26 cellular contexts compared by ENCODE assay signal in genomic region chr21:35579520-35580293, GRCh38.
DNase-seq lines count a peak whose midpoint lies in the region; ATAC-seq and TF ChIP-seq lines count a peak whose summit lies in the region.
"Had no signal": no experiment of that assay in that cellular context is flagged by ENCODE, and none has a peak within 500 bp of the region (broad histone marks: within the 10 kb centered on the region; RNA-seq: fewer than 3 reads in every experiment).

No MANE protein-coding gene starts in this region.

- CTCF ChIA-PET in OCI-LY7 (lab: Charles Lee; ENCODE audit: unreplicated experiment), result no interaction called here

- H3K4me1 Mint-ChIP-seq in activated naive CD8-positive, alpha-beta T cell (ENCODE audit: low read depth), result peaks cover 13% of the 10 kb centered on the region
- peaks cover 17% of the 10 kb centered on the region for H3K4me1 Mint-ChIP-seq in activated naive CD8-positive, alpha-beta T cell treated with anti-CD3 and anti-CD28 coated beads for 36 hours
- H3K4me1 Mint-ChIP-seq in activated naive CD8-positive, alpha-beta T cell treated with anti-CD3 and anti-CD28 coated beads, Interleukin-2, amount 50 U/mL, for 24 hours, result peaks cover 19% of the 10 kb centered on the region
- H3K4me1 Mint-ChIP-seq: brain had no signal

- no peak overlapping the region for H2AFZ ChIP-seq in OCI-LY7 (ENCODE audit: low read length)

- no peak for DNase-seq in activated naive CD8-positive, alpha-beta T cell treated with anti-CD3 and anti-CD28 coated beads for 36 hours
- no peak for DNase-seq in activated naive CD8-positive, alpha-beta T cell treated with anti-CD3 and anti-CD28 coated beads, Interleukin-2, amount 50 U/mL, for 24 hours
- DNase-seq in fibroblast of mammary gland (ENCODE audit: low read depth) (peak; percentile 68), OCI-LY7 (ENCODE audit: low spot score) (no peak), SHP77 treated with DMSO at 0.1 percent for 48 hours (lab: John Stamatoyannopoulos, UW) (no peak), NCI-H748 treated with DMSO at 0.1 percent for 48 hours (lab: John Stamatoyannopoulos, UW) (no peak)
- DNase-seq: activated B cell treated with CpG ODN at 0.5 μM for 24 hours; adrenal gland; Calu3; DND-41; heart left ventricle; KG1; kidney; midbrain; naive thymus-derived CD4-positive, alpha-beta T cell; NCI-H1436; NCI-H2081 treated with DMSO at 0.1 percent for 48 hours; NCI-H226; occipital lobe; upper lobe of left lung had no signal

- no TSS peak for BruUV-seq in OCI-LY7 (replicated peaks; lab: Mats Ljungman, UMichigan)

- H4K20me1 ChIP-seq in OCI-LY7 (ENCODE audit: insufficient read depth, low read length), result no peaks in the 10 kb centered on the region

- POLR2A ChIA-PET in OCI-LY7 (lab: Charles Lee), result interaction anchor here (0.6 kb wide), 1 partner anchor 19 kb away, joined by 3 read pairs; no protein-coding TSS in a partner anchor

- peaks cover 4% of the 10 kb centered on the region for H3K36me3 Mint-ChIP-seq in activated naive CD8-positive, alpha-beta T cell
- H3K36me3 Mint-ChIP-seq in activated naive CD8-positive, alpha-beta T cell treated with anti-CD3 and anti-CD28 coated beads for 36 hours, result no peaks in the 10 kb centered on the region
- H3K36me3 Mint-ChIP-seq in activated naive CD8-positive, alpha-beta T cell treated with anti-CD3 and anti-CD28 coated beads, Interleukin-2, amount 50 U/mL, for 24 hours (ENCODE audit: low read depth), result no peaks in the 10 kb centered on the region
- H3K36me3 Mint-ChIP-seq: brain, CD14-positive monocyte had no signal

- peaks cover 2% of the 10 kb centered on the region for H3K27me3 Mint-ChIP-seq in activated naive CD8-positive, alpha-beta T cell
- no peaks in the 10 kb centered on the region for H3K27me3 Mint-ChIP-seq in activated naive CD8-positive, alpha-beta T cell treated with anti-CD3 and anti-CD28 coated beads for 36 hours
- H3K27me3 Mint-ChIP-seq in activated naive CD8-positive, alpha-beta T cell treated with anti-CD3 and anti-CD28 coated beads, Interleukin-2, amount 50 U/mL, for 24 hours, result peaks cover 2% of the 10 kb centered on the region

- H3K27ac ChIP-seq in OCI-LY7 (ENCODE audit: low read depth, low read length, poor library complexity, severe bottlenecking), result no peak overlapping the region
- H3K27ac ChIP-seq: adrenal gland, heart left ventricle, SJSA1, upper lobe of left lung had no signal

- H3K4me2 ChIP-seq in OCI-LY7 (ENCODE audit: low read length), result no peak overlapping the region

- H3K4me3 Mint-ChIP-seq in activated naive CD8-positive, alpha-beta T cell, result no peak overlapping the region
- no peak overlapping the region for H3K4me3 Mint-ChIP-seq in activated naive CD8-positive, alpha-beta T cell treated with anti-CD3 and anti-CD28 coated beads for 36 hours
- no peak overlapping the region for H3K4me3 Mint-ChIP-seq in activated naive CD8-positive, alpha-beta T cell treated with anti-CD3 and anti-CD28 coated beads, Interleukin-2, amount 50 U/mL, for 24 hours
- H3K4me3 Mint-ChIP-seq: activated B cell treated with CpG ODN at 0.5 μM for 24 hours; brain; CD14-positive monocyte; naive thymus-derived CD4-positive, alpha-beta T cell had no signal

- H3K9me3 Mint-ChIP-seq in activated naive CD8-positive, alpha-beta T cell (ENCODE audit: low read depth), result no peaks in the 10 kb centered on the region
- peaks cover 3% of the 10 kb centered on the region for H3K9me3 Mint-ChIP-seq in activated naive CD8-positive, alpha-beta T cell treated with anti-CD3 and anti-CD28 coated beads for 36 hours
- H3K9me3 Mint-ChIP-seq in activated naive CD8-positive, alpha-beta T cell treated with anti-CD3 and anti-CD28 coated beads, Interleukin-2, amount 50 U/mL, for 24 hours, result no peaks in the 10 kb centered on the region
- H3K9me3 Mint-ChIP-seq: activated B cell treated with CpG ODN at 0.5 μM for 24 hours, brain had no signal

- no peaks in the 10 kb centered on the region for H3K79me2 ChIP-seq in OCI-LY7 (ENCODE audit: insufficient read depth, low read depth, low read length)

- intact Hi-C loops in OCI-LY7 (cut with micrococcal nuclease; ENCODE audit: unreplicated experiment), result no loop called here

- no peaks in the 10 kb centered on the region for H3K9me2 ChIP-seq in OCI-LY7 (ENCODE audit: insufficient read depth, low read length)

- ATAC-seq in activated naive CD8-positive, alpha-beta T cell treated with anti-CD3 and anti-CD28 coated beads, Interleukin-2, amount 50 U/mL, for 24 hours, result peak; percentile 55
- ATAC-seq: foreskin keratinocyte; HCT116; heart left ventricle; naive thymus-derived CD4-positive, alpha-beta T cell had no signal

- H3K9me3 ChIP-seq in OCI-LY7 (ENCODE audit: low read length), result no peaks in the 10 kb centered on the region
- H3K9me3 ChIP-seq: adrenal gland, heart left ventricle, SJSA1, upper lobe of left lung had no signal

- TF ChIP-seq CTCF in fibroblast of mammary gland (conservative IDR thresholded peaks at IDR 0.05; ENCODE audit: control insufficient read depth, insufficient read depth, low read depth, low read length) (no peak), OCI-LY7 (conservative IDR thresholded peaks at IDR 0.05; ENCODE audit: low read length) (no peak)

- H3K4me1 ChIP-seq in OCI-LY7 (ENCODE audit: insufficient read depth, low read length, poor library complexity, severe bottlenecking), result no peaks in the 10 kb centered on the region
- H3K4me1 ChIP-seq: adrenal gland, foreskin keratinocyte, upper lobe of left lung had no signal

- H3K4me3 ChIP-seq in fibroblast of mammary gland (ENCODE audit: control insufficient read depth, low read depth, low read length), result no peak overlapping the region
- no peak overlapping the region for H3K4me3 ChIP-seq in OCI-LY7 (ENCODE audit: low read depth, low read length, poor library complexity, severe bottlenecking)
- H3K4me3 ChIP-seq: adrenal gland, heart left ventricle, SJSA1, upper lobe of left lung had no signal

- H3K36me3 ChIP-seq in OCI-LY7 (ENCODE audit: insufficient read depth, low read length), result no peaks in the 10 kb centered on the region
- H3K36me3 ChIP-seq: adrenal gland, heart left ventricle, SJSA1, upper lobe of left lung had no signal

- peak overlapping the region; percentile 18 for H3K27ac Mint-ChIP-seq in activated naive CD8-positive, alpha-beta T cell
- H3K27ac Mint-ChIP-seq in activated naive CD8-positive, alpha-beta T cell treated with anti-CD3 and anti-CD28 coated beads for 36 hours, result no peak overlapping the region
- peak overlapping the region; percentile 49 for H3K27ac Mint-ChIP-seq in activated naive CD8-positive, alpha-beta T cell treated with anti-CD3 and anti-CD28 coated beads, Interleukin-2, amount 50 U/mL, for 24 hours
- H3K27ac Mint-ChIP-seq: activated B cell treated with CpG ODN at 0.5 μM for 24 hours; brain; CD14-positive monocyte; naive thymus-derived CD4-positive, alpha-beta T cell had no signal
